18 cellular contexts compared by ENCODE assay signal in genomic region chr11:19827399-19828135, GRCh38.
A peak's percentile ranks its signal among the peaks of the same experiment; 100 is the strongest.
DNase-seq lines count a peak whose midpoint lies in the region; ATAC-seq and TF ChIP-seq lines count a peak whose summit lies in the region.
"Had no signal": no experiment of that assay in that cellular context is flagged by ENCODE, and none has a peak within 500 bp of the region (broad histone marks: within the 10 kb centered on the region; RNA-seq: fewer than 3 reads in every experiment).

No MANE protein-coding gene starts in this region.

- H2AFZ ChIP-seq in trophoblast cell (ENCODE audit: insufficient read depth, low read length, poor library complexity), result no peak overlapping the region

- H3K4me1 ChIP-seq in trophoblast cell (ENCODE audit: control insufficient read depth in 1 of 2, insufficient read depth in 2 of 2, low read length in 2 of 2), result peaks cover 6 to 16% of the 10 kb centered on the region in 2 experiments

- no peak overlapping the region for H3K14ac ChIP-seq in trophoblast cell (ENCODE audit: low read length)

- no peaks in the 10 kb centered on the region for H3K36me3 Mint-ChIP-seq in activated naive CD4-positive, alpha-beta T cell treated with anti-CD3 and anti-CD28 coated beads, Interleukin-2, amount 10 ng/mL, durations not matched to agents 7 days and 5 days
- no peaks in the 10 kb centered on the region for H3K36me3 Mint-ChIP-seq in glutamatergic neuron (ENCODE audit: unreplicated experiment)
- H3K36me3 Mint-ChIP-seq in naive thymus-derived CD8-positive, alpha-beta T cell, result no peaks in the 10 kb centered on the region

- CTCF ChIA-PET in activated naive CD4-positive, alpha-beta T cell treated with anti-CD3 and anti-CD28 coated beads, Interleukin-2, amount 10 ng/mL, durations not matched to agents 7 days and 5 days (lab: Charles Lee), result no interaction called here

- H2BK12ac ChIP-seq in trophoblast cell (ENCODE audit: low read length), result no peak overlapping the region

- no peaks in the 10 kb centered on the region for H3K27me3 ChIP-seq in trophoblast cell (ENCODE audit: insufficient read depth, low read length)

- no peaks in the 10 kb centered on the region for H3K79me2 ChIP-seq in trophoblast cell (ENCODE audit: control insufficient read depth, insufficient read depth, low read length, poor library complexity)

- POLR2A ChIA-PET in naive thymus-derived CD8-positive, alpha-beta T cell (lab: Charles Lee), result no interaction called here

- no peak overlapping the region for H3K4me2 ChIP-seq in trophoblast cell (ENCODE audit: low read length)

- H3K9ac ChIP-seq in trophoblast cell (ENCODE audit: low read length), result no peak overlapping the region

- no peaks in the 10 kb centered on the region for H3K36me3 ChIP-seq in trophoblast cell (ENCODE audit: control insufficient read depth in 1 of 2, insufficient read depth in 2 of 2, low read length in 2 of 2)

- no peak overlapping the region for H4K8ac ChIP-seq in trophoblast cell (ENCODE audit: low read depth, low read length)

- H2AK5ac ChIP-seq in trophoblast cell (ENCODE audit: low read length), result no peak overlapping the region

- no peaks in the 10 kb centered on the region for H3K4me1 Mint-ChIP-seq in activated naive CD4-positive, alpha-beta T cell treated with anti-CD3 and anti-CD28 coated beads, Interleukin-2, amount 10 ng/mL, durations not matched to agents 7 days and 5 days
- H3K4me1 Mint-ChIP-seq in glutamatergic neuron (ENCODE audit: low read depth, unreplicated experiment), result peaks cover 36% of the 10 kb centered on the region
- H3K4me1 Mint-ChIP-seq in naive thymus-derived CD8-positive, alpha-beta T cell, result no peaks in the 10 kb centered on the region
- H3K4me1 Mint-ChIP-seq: activated CD4-positive, alpha-beta memory T cell treated with anti-CD3 and anti-CD28 coated beads, Interleukin-2, amount 10 ng/mL, durations not matched to agents 7 days and 5 days had no signal

- no peak for ATAC-seq in HG02763 (IDR thresholded peaks at IDR 0.05; ENCODE audit: unreplicated experiment)
- no peak for ATAC-seq in naive thymus-derived CD8-positive, alpha-beta T cell
- ATAC-seq: Panc1, sciatic nerve had no signal

- no peak overlapping the region for H3K27ac ChIP-seq in trophoblast cell (ENCODE audit: low read depth, low read length)

- no peak overlapping the region for H3K18ac ChIP-seq in trophoblast cell (ENCODE audit: low read length)

- no peak for DNase-seq in activated naive CD4-positive, alpha-beta T cell treated with anti-CD3 and anti-CD28 coated beads, Interleukin-2, amount 10 ng/mL, durations not matched to agents 7 days and 5 days
- DNase-seq in activated naive CD4-positive, alpha-beta T cell treated with anti-CD3 and anti-CD28 coated beads, Interleukin-2, amount 50 U/mL, for 16 hours, result no peak
- DNase-seq in NCI-H69 (lab: John Stamatoyannopoulos, UW) (peak; percentile 69), glutamatergic neuron (peak; percentile 30), trophoblast cell (peak; percentile 40 to 75), NCI-H187 (lab: John Stamatoyannopoulos, UW) (no peak)
- DNase-seq in naive thymus-derived CD8-positive, alpha-beta T cell, result no peak
- DNase-seq: activated CD4-positive, alpha-beta memory T cell treated with anti-CD3 and anti-CD28 coated beads, Interleukin-2, amount 10 ng/mL, durations not matched to agents 7 days and 5 days; amygdala; Calu3; kidney; NCI-H1417 treated with DMSO at 0.1 percent for 48 hours; NCI-H510A; occipital lobe; stimulated activated CD4-positive, alpha-beta T cell treated with anti-CD3 and anti-CD28 coated beads, Interleukin-2, amount 100 ng/mL, for 24 hours had no signal

- WGBS in trophoblast cell (ENCODE audit: extremely low coverage, insufficient coverage, insufficient read length), result no CpG with 5 or more reads among the region's 12 CpGs

- H3K27ac Mint-ChIP-seq in activated naive CD4-positive, alpha-beta T cell treated with anti-CD3 and anti-CD28 coated beads, Interleukin-2, amount 10 ng/mL, durations not matched to agents 7 days and 5 days, result peak overlapping the region; percentile 43
- no peak overlapping the region for H3K27ac Mint-ChIP-seq in glutamatergic neuron (ENCODE audit: unreplicated experiment)
- H3K27ac Mint-ChIP-seq in naive thymus-derived CD8-positive, alpha-beta T cell, result no peak overlapping the region

- no peak overlapping the region for H3K4ac ChIP-seq in trophoblast cell (ENCODE audit: low read depth, low read length)

- no peak for TF ChIP-seq CTCF in glutamatergic neuron (IDR thresholded peaks at IDR 0.05; ENCODE audit: partially characterized antibody, unreplicated experiment)

- no peak overlapping the region for H4K91ac ChIP-seq in trophoblast cell (ENCODE audit: low read depth, low read length)

- H4K12ac ChIP-seq in trophoblast cell (ENCODE audit: low read depth, low read length), result no peak overlapping the region

- no peak overlapping the region for H3K23ac ChIP-seq in trophoblast cell (ENCODE audit: low read length)

- no peak overlapping the region for H2BK5ac ChIP-seq in trophoblast cell (ENCODE audit: low read depth, low read length, poor library complexity)

- peaks cover 2% of the 10 kb centered on the region for H3K27me3 Mint-ChIP-seq in activated naive CD4-positive, alpha-beta T cell treated with anti-CD3 and anti-CD28 coated beads, Interleukin-2, amount 10 ng/mL, durations not matched to agents 7 days and 5 days
- H3K27me3 Mint-ChIP-seq in glutamatergic neuron (ENCODE audit: unreplicated experiment), result peaks cover 12% of the 10 kb centered on the region
- peaks cover 0 to 7% (median 0%) of the 10 kb centered on the region in 5 donors for H3K27me3 Mint-ChIP-seq in naive thymus-derived CD8-positive, alpha-beta T cell

- H2BK120ac ChIP-seq in trophoblast cell (ENCODE audit: insufficient read depth, low read length, poor library complexity), result no peak overlapping the region

- peaks cover 2% of the 10 kb centered on the region for H3K79me1 ChIP-seq in trophoblast cell (ENCODE audit: low read length)

- no peak overlapping the region for H3K4me3 Mint-ChIP-seq in activated naive CD4-positive, alpha-beta T cell treated with anti-CD3 and anti-CD28 coated beads, Interleukin-2, amount 10 ng/mL, durations not matched to agents 7 days and 5 days
- H3K4me3 Mint-ChIP-seq in glutamatergic neuron (ENCODE audit: unreplicated experiment), result no peak overlapping the region
- H3K4me3 Mint-ChIP-seq in naive thymus-derived CD8-positive, alpha-beta T cell, result peak overlapping the region in 5 of 10 donors; percentile 6 to 57 (median 26)

- no peaks in the 10 kb centered on the region for H3K9me3 ChIP-seq in trophoblast cell (ENCODE audit: insufficient read depth, low read depth, low read length)

- H3K4me3 ChIP-seq in trophoblast cell (ENCODE audit: low read depth, low read length), result no peak overlapping the region

- H3K9me3 Mint-ChIP-seq in activated naive CD4-positive, alpha-beta T cell treated with anti-CD3 and anti-CD28 coated beads, Interleukin-2, amount 10 ng/mL, durations not matched to agents 7 days and 5 days, result no peaks in the 10 kb centered on the region
- peaks cover 10% of the 10 kb centered on the region for H3K9me3 Mint-ChIP-seq in glutamatergic neuron (ENCODE audit: unreplicated experiment)
- no peaks in the 10 kb centered on the region for H3K9me3 Mint-ChIP-seq in naive thymus-derived CD8-positive, alpha-beta T cell
- H3K9me3 Mint-ChIP-seq: activated CD4-positive, alpha-beta memory T cell treated with anti-CD3 and anti-CD28 coated beads, Interleukin-2, amount 10 ng/mL, durations not matched to agents 7 days and 5 days had no signal

Comparison
In these comparisons a context has a peak if more than half of its experiments do, and no peak if none do; other contexts are left out.
1. DNase-seq: peak in NCI-H69 (single experiment), glutamatergic neuron (single experiment) and trophoblast cell (2 of 2); none in activated naive CD4-positive, alpha-beta T cell treated with anti-CD3 and anti-CD28 coated beads, Interleukin-2, amount 10 ng/mL, durations not matched to agents 7 days and 5 days (single experiment), activated naive CD4-positive, alpha-beta T cell treated with anti-CD3 and anti-CD28 coated beads, Interleukin-2, amount 50 U/mL, for 16 hours (single experiment), NCI-H187 (0 of 2) and naive thymus-derived CD8-positive, alpha-beta T cell (0 of 10).